15 cellular contexts compared by ENCODE assay signal in the genomic region with DNA sequence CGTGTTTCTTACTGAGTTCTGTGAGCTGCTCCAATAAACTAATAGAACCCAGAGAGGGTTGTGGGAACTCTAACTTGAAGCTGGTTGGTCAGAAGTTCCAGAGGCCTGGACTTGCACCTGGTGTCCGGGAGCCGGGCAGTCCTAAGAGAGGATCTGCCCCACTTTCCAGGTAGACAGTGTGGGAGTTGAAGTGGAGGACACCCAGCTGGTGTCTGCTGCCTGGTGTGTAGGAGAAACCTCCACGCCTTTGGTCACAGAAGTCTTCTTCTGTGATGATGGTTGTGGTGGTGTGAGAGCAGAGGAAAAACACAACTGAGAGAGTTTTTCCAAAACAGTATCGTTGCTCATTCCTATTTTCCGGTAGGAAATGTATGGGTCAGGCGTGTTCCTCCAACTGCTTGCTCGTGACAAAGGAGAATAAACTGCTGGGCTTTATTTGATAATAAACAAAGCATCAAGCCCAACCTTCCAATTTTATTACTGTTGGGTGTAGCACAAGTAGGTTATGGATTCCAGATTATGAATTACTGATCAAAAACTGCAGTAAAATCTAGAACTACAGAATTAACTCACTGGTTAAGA.
"Had no signal": no experiment of that assay in that cellular context is flagged by ENCODE, and none has a peak within 500 bp of the region (broad histone marks: within the 10 kb centered on the region; RNA-seq: fewer than 3 reads in every experiment).

No MANE protein-coding gene starts in this region.

- H3K27ac Mint-ChIP-seq: activated naive CD8-positive, alpha-beta T cell treated with anti-CD3 and anti-CD28 coated beads, Interleukin-2, amount 50 U/mL, for 24 hours; activated T-cell treated with anti-CD3 and anti-CD28 coated beads, Interleukin-2, amount 50 U/mL, for 72 hours had no signal

- H3K27ac ChIP-seq: ascending aorta, gastrocnemius medialis, heart right ventricle, left ventricle myocardium inferior, pancreas had no signal

- H3K4me3 Mint-ChIP-seq: activated naive CD8-positive, alpha-beta T cell treated with anti-CD3 and anti-CD28 coated beads, Interleukin-2, amount 50 U/mL, for 24 hours; activated T-cell treated with anti-CD3 and anti-CD28 coated beads, Interleukin-2, amount 50 U/mL, for 72 hours; neural crest cell had no signal

- H3K9me3 Mint-ChIP-seq: activated naive CD8-positive, alpha-beta T cell treated with anti-CD3 and anti-CD28 coated beads, Interleukin-2, amount 50 U/mL, for 24 hours; activated T-cell treated with anti-CD3 and anti-CD28 coated beads, Interleukin-2, amount 50 U/mL, for 72 hours; neural crest cell had no signal

- H3K36me3 ChIP-seq: ascending aorta, gastrocnemius medialis, heart right ventricle, left ventricle myocardium inferior, pancreas had no signal

- H3K9me2 ChIP-seq: SK-N-SH had no signal

- H3K9me3 ChIP-seq: ascending aorta, gastrocnemius medialis, heart right ventricle, left ventricle myocardium inferior, pancreas, SK-N-SH had no signal

- H3K27me3 ChIP-seq: ascending aorta, gastrocnemius medialis, heart right ventricle, pancreas had no signal

- H3K27me3 Mint-ChIP-seq: activated naive CD8-positive, alpha-beta T cell treated with anti-CD3 and anti-CD28 coated beads, Interleukin-2, amount 50 U/mL, for 24 hours had no signal

- H3K4me2 ChIP-seq: SK-N-SH, smooth muscle cell had no signal

- H3K4me1 ChIP-seq: ascending aorta, pancreas had no signal

- DNase-seq: activated CD4-positive, alpha-beta T cell treated with anti-CD3 and anti-CD28 coated beads for 48 hours; activated gamma-delta T cell treated with Interleukin-2 at 50 U/mL for 16 hours; activated naive CD8-positive, alpha-beta T cell treated with anti-CD3 and anti-CD28 coated beads, Interleukin-2, amount 50 U/mL, for 24 hours; activated T-cell treated with anti-CD3 and anti-CD28 coated beads, Interleukin-2, amount 50 U/mL, for 72 hours; effector CD4-positive, alpha-beta T cell; gastrocnemius medialis; heart right ventricle; left ventricle myocardium inferior; retina; SK-N-SH; stimulated activated naive CD4-positive, alpha-beta T cell treated with Interleukin-2 at 50 U/mL for 16 hours had no signal

- H3K4me3 ChIP-seq: ascending aorta, gastrocnemius medialis, heart right ventricle, left ventricle myocardium inferior, pancreas, smooth muscle cell had no signal

- ATAC-seq: activated naive CD8-positive, alpha-beta T cell treated with anti-CD3 and anti-CD28 coated beads, Interleukin-2, amount 50 U/mL, for 24 hours; activated T-cell treated with anti-CD3 and anti-CD28 coated beads, Interleukin-2, amount 50 U/mL, for 72 hours; gastrocnemius medialis; heart right ventricle; pancreas had no signal
